Comparison of ENCODE assay signal across 18 cellular contexts in genomic region chr2:126507425-126507867, GRCh38.
DNase-seq lines count a peak whose midpoint lies in the region; ATAC-seq and TF ChIP-seq lines count a peak whose summit lies in the region.
"Had no signal": no experiment of that assay in that cellular context is flagged by ENCODE, and none has a peak within 500 bp of the region (broad histone marks: within the 10 kb centered on the region; RNA-seq: fewer than 3 reads in every experiment).

No MANE protein-coding gene starts in this region.

- no peak overlapping the region for H3K4me3 ChIP-seq in lung
- H3K4me3 ChIP-seq in H7 (ENCODE audit: insufficient read depth, low read depth, low read length), result no peak overlapping the region
- H3K4me3 ChIP-seq: GM23248, smooth muscle cell had no signal

- TF ChIP-seq CTCF in lung (IDR thresholded peaks at IDR 0.05; ENCODE audit: control extremely low read depth, extremely low read depth) (no peak), GM10266 (IDR thresholded peaks at IDR 0.05; ENCODE audit: control insufficient read depth, insufficient read depth, low read depth, missing control alignments) (no peak)

- ATAC-seq in GM21390 (IDR thresholded peaks at IDR 0.05; ENCODE audit: unreplicated experiment) (peak; percentile 52), lung (ENCODE audit: insufficient read depth, low FRiP score) (no peak)
- ATAC-seq: activated CD4-positive, alpha-beta T cell treated with anti-CD3 and anti-CD28 coated beads for 36 hours; esophagus mucosa; stimulated activated naive B cell treated with anti-CD40 and anti-IgM and Interleukin-4, amounts not matched to agents 10 μg/mL and 1 μg/mL and 100 μg/mL, for 72 hours had no signal

- no peaks in the 10 kb centered on the region for H3K9me3 ChIP-seq in lung (ENCODE audit: control insufficient read depth in 2 of 2, insufficient read depth in 1 of 2, low read length in 1 of 2)

- in situ Hi-C loops in SK-MEL-5 (cut with HindIII; ENCODE audit: low pct_unique_long_range_greater_than_20kb, low sequenced_read_pairs), result no loop called here

- peak; percentile 35 for DNase-seq in COLO668 (lab: John Stamatoyannopoulos, UW; ENCODE audit: unreplicated experiment)
- peak; percentile 98 for DNase-seq in SK-MEL-5 (ENCODE audit: low read depth, low spot score)
- peak; percentile 11 for DNase-seq in lung (ENCODE audit: low spot score)
- DNase-seq in Ammon's horn (ENCODE audit: low spot score), result no peak
- DNase-seq in NCI-H526 treated with DMSO at 0.1 percent for 48 hours (lab: John Stamatoyannopoulos, UW), result no peak
- no peak for DNase-seq in GM10266 (ENCODE audit: extremely low spot score)
- DNase-seq in H7, result no peak
- DNase-seq: activated CD4-positive, alpha-beta T cell treated with anti-CD3 and anti-CD28 coated beads for 36 hours; activated CD8-positive, alpha-beta memory T cell treated with anti-CD3 and anti-CD28 coated beads, Interleukin-2, amount 50 U/mL, for 48 hours; activated naive CD4-positive, alpha-beta T cell treated with anti-CD3 and anti-CD28 coated beads for 36 hours; CD4-positive, alpha-beta memory T cell; dermis blood vessel endothelial cell; glutamatergic neuron; GM23248; stimulated activated naive B cell treated with anti-CD40 and anti-IgM and Interleukin-4, amounts not matched to agents 10 μg/mL and 1 μg/mL and 100 μg/mL, for 72 hours had no signal

- WGBS in lung, 2 donors, result 65 to 68% methylated on average over 5 of the region's 5 CpGs

- H3K36me3 ChIP-seq in lung (ENCODE audit: control insufficient read depth in 2 of 2, insufficient read depth in 2 of 2, low read length in 2 of 2) (no peaks in the 10 kb centered on the region), H7 (replicated peaks; ENCODE audit: control insufficient read depth, insufficient read depth, low read length) (no peaks in the 10 kb centered on the region)

- peak overlapping the region in 1 of 2 donors; percentile 40 for H3K27ac ChIP-seq in lung (ENCODE audit: low read depth in 1 of 2, low read length in 1 of 2)
- H3K27ac ChIP-seq: GM23248 had no signal

- H3K4me1 ChIP-seq in lung (ENCODE audit: control insufficient read depth in 2 of 2, insufficient read depth in 2 of 2, low read length in 2 of 2), result peaks cover 0 to 4% of the 10 kb centered on the region in 2 donors

- H3K27me3 ChIP-seq in lung (ENCODE audit: control insufficient read depth, insufficient read depth) (no peaks in the 10 kb centered on the region), H7 (ENCODE audit: control insufficient read depth, insufficient read depth, low read length) (no peaks in the 10 kb centered on the region)

Comparison
In these comparisons a context has a peak if more than half of its experiments do, and no peak if none do; other contexts are left out.
1. DNase-seq: peak in COLO668 (single experiment), SK-MEL-5 (single experiment) and lung (single experiment); none in Ammon's horn (single experiment), NCI-H526 treated with DMSO at 0.1 percent for 48 hours (single experiment), GM10266 (single experiment) and H7 (single experiment).